ENCODE assay signal across 15 cellular contexts in genomic region chr2:27956895-27957294, GRCh38.
A peak's percentile ranks its signal among the peaks of the same experiment; 100 is the strongest.
DNase-seq lines count a peak whose midpoint lies in the region; ATAC-seq, FAIRE-seq and TF ChIP-seq lines count a peak whose summit lies in the region.
"Had no signal": no experiment of that assay in that cellular context is flagged by ENCODE, and none has a peak within 500 bp of the region (broad histone marks: within the 10 kb centered on the region; RNA-seq: fewer than 3 reads in every experiment).

No MANE protein-coding gene starts in this region.

- H3K4me1 ChIP-seq in RWPE2 (ENCODE audit: insufficient read depth, poor library complexity, severe bottlenecking) (peaks cover 71% of the 10 kb centered on the region), kidney (ENCODE audit: control insufficient read depth in 1 of 2, insufficient read depth in 1 of 2, low read depth in 1 of 2, low read length in 2 of 2) (peaks cover 2 to 31% of the 10 kb centered on the region in 2 donors)

- ATAC-seq in activated T-cell treated with anti-CD3 and anti-CD28 coated beads, Interleukin-2, amount 50 U/mL, for 72 hours (replicated peaks in 1 of 2), result no peak
- ATAC-seq in RWPE2 (ENCODE audit: low read depth) (peak; percentile 21; the same call in 2 of the 3 replicates), HG03432 (IDR thresholded peaks at IDR 0.05; ENCODE audit: unreplicated experiment) (no peak)

- H3K4me3 ChIP-seq in RWPE2 (ENCODE audit: severe bottlenecking) (no peak overlapping the region), fibroblast of villous mesenchyme (ENCODE audit: low read depth, low read length) (no peak overlapping the region), kidney (ENCODE audit: low read length in 2 of 2) (no peak overlapping the region)
- H3K4me3 ChIP-seq: esophagus muscularis mucosa had no signal

- H3K27ac ChIP-seq in RWPE2 (ENCODE audit: poor library complexity, severe bottlenecking), result peak overlapping the region; percentile 99
- H3K27ac ChIP-seq in kidney (ENCODE audit: low read depth in 2 of 2, low read length in 2 of 2), result no peak overlapping the region

- no peaks in the 10 kb centered on the region for H3K27me3 Mint-ChIP-seq in activated T-cell treated with anti-CD3 and anti-CD28 coated beads, Interleukin-2, amount 50 U/mL, for 72 hours (ENCODE audit: low read depth)

- peak overlapping the region; percentile 98 for H3K27ac Mint-ChIP-seq in activated T-cell treated with anti-CD3 and anti-CD28 coated beads, Interleukin-2, amount 50 U/mL, for 72 hours

- peaks cover 2% of the 10 kb centered on the region for H3K9me3 ChIP-seq in RWPE2 (ENCODE audit: severe bottlenecking)
- H3K9me3 ChIP-seq in kidney (ENCODE audit: control insufficient read depth in 1 of 2, low read length in 2 of 2), result no peaks in the 10 kb centered on the region
- H3K9me3 ChIP-seq: esophagus muscularis mucosa had no signal

- peak overlapping the region in 1 of 2 donors; percentile 43 for H3K4me3 Mint-ChIP-seq in activated T-cell treated with anti-CD3 and anti-CD28 coated beads, Interleukin-2, amount 50 U/mL, for 72 hours

- TF ChIP-seq CTCF in RWPE2 (IDR thresholded peaks at IDR 0.05; ENCODE audit: poor library complexity, severe bottlenecking) (no peak), fibroblast of villous mesenchyme (IDR thresholded peaks at IDR 0.05; ENCODE audit: insufficient read depth, low read depth, low read length) (no peak), kidney (IDR thresholded peaks at IDR 0.05; ENCODE audit: borderline replicate concordance, extremely low read depth, insufficient read depth) (no peak)

- H3K9me3 Mint-ChIP-seq in activated T-cell treated with anti-CD3 and anti-CD28 coated beads, Interleukin-2, amount 50 U/mL, for 72 hours, result peaks cover 0 to 5% of the 10 kb centered on the region in 2 donors

- intact Hi-C loops in kidney (cut with DNase I), result no loop called here

- H3K27me3 ChIP-seq in RWPE2 (ENCODE audit: insufficient read depth, poor library complexity, severe bottlenecking), result no peaks in the 10 kb centered on the region
- H3K27me3 ChIP-seq: esophagus muscularis mucosa had no signal

- no peak overlapping the region for H3K9ac ChIP-seq in kidney (ENCODE audit: low read length in 2 of 2)

- peaks cover 2 to 13% of the 10 kb centered on the region in 2 donors for H3K36me3 Mint-ChIP-seq in activated T-cell treated with anti-CD3 and anti-CD28 coated beads, Interleukin-2, amount 50 U/mL, for 72 hours (ENCODE audit: insufficient read depth in 2 of 2)

- no peak for DNase-seq in activated T-cell treated with anti-CD3 and anti-CD28 coated beads, Interleukin-2, amount 50 U/mL, for 72 hours
- DNase-seq in activated T-cell treated with anti-CD3 and anti-CD28 coated beads for 4 hours (no peak), RWPE2 (ENCODE audit: low spot score) (no peak), fibroblast of villous mesenchyme (ENCODE audit: low read depth) (peak; percentile 80), kidney (no peak), GM19239 (ENCODE audit: insufficient read length, low spot score) (no peak), inferior parietal cortex (ENCODE audit: extremely low spot score) (no peak)
- DNase-seq: central memory CD4-positive, alpha-beta T cell; GDM1; NCI-H187 treated with DMSO at 0.1 percent for 48 hours; stimulated activated CD4-positive, alpha-beta T cell treated with anti-CD3 and anti-CD28 coated beads, Interleukin-1b, Interleukin-23, amount 100 ng/mL, for 48 hours; stimulated activated naive CD4-positive, alpha-beta T cell treated with Interleukin-2 at 50 U/mL for 16 hours had no signal

- H3K36me3 ChIP-seq in RWPE2 (ENCODE audit: low read depth), result no peaks in the 10 kb centered on the region
- H3K36me3 ChIP-seq in kidney (ENCODE audit: control insufficient read depth in 1 of 2, insufficient read depth in 2 of 2, low read length in 2 of 2), result no peaks in the 10 kb centered on the region
- H3K36me3 ChIP-seq: esophagus muscularis mucosa had no signal

- peaks cover 85% of the 10 kb centered on the region for H3K4me1 Mint-ChIP-seq in activated T-cell treated with anti-CD3 and anti-CD28 coated beads, Interleukin-2, amount 50 U/mL, for 72 hours (ENCODE audit: low read depth)

- FAIRE-seq in kidney (lab: Jason Lieb, UNC) (no peak), GM19239 (lab: Jason Lieb, UNC) (no peak)
- FAIRE-seq: TTC549 had no signal
